Comparison of ENCODE assay signal across 12 cellular contexts in the genomic region with DNA sequence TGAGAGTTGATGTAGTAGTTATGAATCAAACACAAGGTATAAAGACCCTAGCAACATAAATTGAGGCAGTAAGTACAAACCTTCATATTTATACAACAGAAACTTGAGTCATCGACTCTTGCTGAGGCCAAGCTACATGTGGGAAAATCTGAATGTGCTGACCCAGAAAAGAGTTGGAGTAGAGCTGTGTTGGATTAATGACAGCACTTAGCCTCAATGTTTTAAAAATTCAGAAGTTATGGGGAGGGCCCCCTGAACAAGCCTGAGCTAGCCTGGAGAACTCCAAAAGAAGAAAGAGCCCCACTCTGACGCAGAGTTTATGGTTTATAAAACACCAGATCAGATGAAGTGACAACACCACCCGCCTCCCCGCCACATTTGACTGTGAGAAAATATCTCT.
DNase-seq lines count a peak whose midpoint lies in the region; ATAC-seq and TF ChIP-seq lines count a peak whose summit lies in the region.
"Had no signal": no experiment of that assay in that cellular context is flagged by ENCODE, and none has a peak within 500 bp of the region (broad histone marks: within the 10 kb centered on the region; RNA-seq: fewer than 3 reads in every experiment).

No MANE protein-coding gene starts in this region.

- TF ChIP-seq CTCF in astrocyte of the spinal cord (IDR thresholded peaks at IDR 0.05; ENCODE audit: low read depth, low read length) (no peak), RWPE1 (conservative IDR thresholded peaks at IDR 0.05; ENCODE audit: low read depth) (no peak)

- POLR2A ChIA-PET in RWPE1 (lab: Yijun Ruan, JAX; ENCODE audit: low non-redundant PET): no interaction called here

- in situ Hi-C loops in astrocyte of the spinal cord (cut with HindIII; ENCODE audit: low sequenced_read_pairs): no loop called here

- CTCF ChIA-PET in RWPE1 (lab: Yijun Ruan, JAX): no interaction called here

- DNase-seq in stimulated activated CD4-positive, alpha-beta T cell treated with anti-CD3 and anti-CD28 coated beads, Interleukin-15, amount 100 ng/mL, for 24 hours: peak; percentile 24
- DNase-seq in stimulated activated CD4-positive, alpha-beta T cell treated with anti-CD3 and anti-CD28 coated beads, Interleukin-4, amount 100 ng/mL, for 1 hour: no peak
- DNase-seq in astrocyte of the spinal cord (ENCODE audit: low read depth, low spot score) (peak; percentile 64), iris pigment epithelial cell (ENCODE audit: low read depth) (peak; percentile 61), RWPE1 (ENCODE audit: low spot score) (no peak)
- DNase-seq in activated CD8-positive, alpha-beta memory T cell treated with anti-CD3 and anti-CD28 coated beads, Interleukin-2, amount 50 U/mL, for 4 hours: no peak
- no peak for DNase-seq in stimulated activated CD4-positive, alpha-beta T cell treated with anti-CD3 and anti-CD28 coated beads, Interleukin-4, amount 100 ng/mL, for 24 hours
- DNase-seq: activated effector memory CD4-positive, alpha-beta T cell treated with Interleukin-2 at 50 U/mL for 16 hours; NCI-H2081; WERI-Rb-1 had no signal

- no peak overlapping the region for H3K27ac ChIP-seq in RWPE1
- H3K27ac ChIP-seq: C4-2B, WERI-Rb-1 had no signal

- no peak for ATAC-seq in HG02623 (IDR thresholded peaks at IDR 0.05; ENCODE audit: unreplicated experiment)

- H3K4me3 ChIP-seq in astrocyte of the spinal cord (ENCODE audit: low read depth, low read length): no peak overlapping the region

Comparison
In these comparisons a context has a peak if more than half of its experiments do, and no peak if none do; other contexts are left out.
1. DNase-seq: peak in stimulated activated CD4-positive, alpha-beta T cell treated with anti-CD3 and anti-CD28 coated beads, Interleukin-15, amount 100 ng/mL, for 24 hours (single experiment), astrocyte of the spinal cord (single experiment) and iris pigment epithelial cell (single experiment); none in stimulated activated CD4-positive, alpha-beta T cell treated with anti-CD3 and anti-CD28 coated beads, Interleukin-4, amount 100 ng/mL, for 1 hour (single experiment), RWPE1 (single experiment), activated CD8-positive, alpha-beta memory T cell treated with anti-CD3 and anti-CD28 coated beads, Interleukin-2, amount 50 U/mL, for 4 hours (single experiment) and stimulated activated CD4-positive, alpha-beta T cell treated with anti-CD3 and anti-CD28 coated beads, Interleukin-4, amount 100 ng/mL, for 24 hours (single experiment).